11 cellular contexts compared by ENCODE assay signal in the genomic region with DNA sequence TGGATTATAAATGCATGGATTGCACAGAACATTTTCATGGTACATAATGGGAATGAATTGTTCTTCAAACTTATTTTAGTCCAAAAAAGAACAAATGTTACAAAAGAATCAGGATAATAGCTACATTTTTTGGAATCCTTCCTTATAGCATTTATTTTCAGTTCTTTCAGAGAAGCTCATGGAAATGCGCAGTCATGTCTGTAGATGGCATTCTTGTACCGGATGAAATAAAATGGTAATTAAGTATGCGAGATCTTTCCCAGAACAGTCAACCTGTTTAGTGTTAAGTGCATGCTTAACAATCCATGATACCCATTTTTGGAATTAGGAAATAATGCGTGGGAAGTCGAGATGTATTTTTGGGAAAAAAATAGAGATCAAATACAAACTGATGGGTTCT. TPM values are rescaled to one million over a fixed set of nuclear protein-coding genes. Genes with fewer than 3 reads are reported as not detected.
A peak's percentile ranks its signal among the peaks of the same experiment; 100 is the strongest.
DNase-seq lines count a peak whose midpoint lies in the region; ATAC-seq and TF ChIP-seq lines count a peak whose summit lies in the region.
"Had no signal": no experiment of that assay in that cellular context is flagged by ENCODE, and none has a peak within 500 bp of the region (broad histone marks: within the 10 kb centered on the region; RNA-seq: fewer than 3 reads in every experiment).

No MANE protein-coding gene starts in this region.

- H3K9me3 ChIP-seq in adrenal gland (replicated peaks in 1 of 3) = no peaks in the 10 kb centered on the region
- H3K9me3 ChIP-seq: colonic mucosa had no signal

- peaks cover 28% of the 10 kb centered on the region for H3K27me3 ChIP-seq in foreskin keratinocyte
- peaks cover 7% of the 10 kb centered on the region for H3K27me3 ChIP-seq in adrenal gland
- H3K27me3 ChIP-seq: colonic mucosa had no signal

- H3K4me3 ChIP-seq in AG04449 (ENCODE audit: low read depth, low read length) (no peak overlapping the region), adrenal gland (no peak overlapping the region)
- H3K4me3 ChIP-seq: colonic mucosa had no signal

- DNase-seq in AG04449 (ENCODE audit: low read depth, low spot score) = no peak
- peak; percentile 62 for DNase-seq in SK-MEL-5 (ENCODE audit: low read depth, low spot score)
- DNase-seq in foreskin keratinocyte = peak in 1 of 2 donors; percentile 17
- DNase-seq in cerebellum (ENCODE audit: low spot score) = no peak
- DNase-seq in HT-29 (ENCODE audit: low spot score) = no peak
- DNase-seq in adrenal gland = no peak
- DNase-seq: colonic mucosa; nephron progenitor cell; stimulated activated naive CD4-positive, alpha-beta T cell had no signal

- H3K4me1 ChIP-seq in foreskin keratinocyte = no peaks in the 10 kb centered on the region
- no peaks in the 10 kb centered on the region for H3K4me1 ChIP-seq in adrenal gland (replicated peaks in 1 of 2)
- H3K4me1 ChIP-seq: colonic mucosa had no signal

- intact Hi-C loops in adrenal gland (cut with DNase I) = loop anchor here in 1 of 2 donors (10.0 kb wide), 1 partner anchor 293 kb away; no protein-coding TSS in a partner anchor

- H3K27ac ChIP-seq in foreskin keratinocyte = no peak overlapping the region
- H3K27ac ChIP-seq in adrenal gland = no peak overlapping the region
- H3K27ac ChIP-seq: colonic mucosa had no signal

- in situ Hi-C loops in SK-MEL-5 (cut with HindIII; ENCODE audit: low pct_unique_long_range_greater_than_20kb, low sequenced_read_pairs) = no loop called here

- CTCF ChIA-PET in AG04449 (lab: Yijun Ruan, JAX) = interaction anchor here (0.7 to 7.6 kb wide), 21 partner anchors 11 to 352 kb away, joined by 3 to 82 read pairs (median 3); partner anchors contain the start of gene AQR

- WGBS in adrenal gland, 4 donors = 37 to 46% (median 40%) methylated on average over 5 of the region's 5 CpGs

- POLR2A ChIA-PET in AG04449 (lab: Yijun Ruan, JAX) = no interaction called here

- no peaks in the 10 kb centered on the region for H3K36me3 ChIP-seq in adrenal gland (replicated peaks in 1 of 2)
- H3K36me3 ChIP-seq: colonic mucosa had no signal

- TF ChIP-seq CTCF in AG04449 (IDR thresholded peaks at IDR 0.05; ENCODE audit: insufficient read depth, low read length, missing control alignments) (peak; percentile 28), GM12873 (IDR thresholded peaks at IDR 0.05; ENCODE audit: insufficient read depth, low read depth, low read length, missing control alignments) (peak; percentile 41), foreskin keratinocyte (conservative IDR thresholded peaks at IDR 0.05) (peak; percentile 73), adrenal gland (IDR thresholded peaks at IDR 0.05) (peak in 3 of 6 experiments; percentile 16 to 29 (median 24))

- no peak for TF ChIP-seq POLR2A in adrenal gland (IDR thresholded peaks at IDR 0.05)

- ATAC-seq in foreskin keratinocyte (no peak), GM21528 (IDR thresholded peaks at IDR 0.05; ENCODE audit: low FRiP score, unreplicated experiment) (no peak)

RNA-seq across cellular contexts. Expression of gene GOLGA8B, which starts 38.2 kb away (rescaled TPM):
- total RNA-seq in SK-MEL-5 (2014; rRNA removed; shearing (Covaris generic)) = 21.1 and 22.8 TPM in 2 replicates
- 11.5 and 17.2 TPM in 2 replicates for polyA plus RNA-seq in SK-MEL-5 (2015; cell fraction: cytosol; rRNA removed)
- polyA plus RNA-seq in SK-MEL-5 (2015; cell fraction: nucleus; rRNA removed) = 662 and 692 TPM in 2 replicates
- total RNA-seq in foreskin keratinocyte (26.5 and 36.5 TPM in 2 replicates), cerebellum (106 TPM), adrenal gland (100 to 1,000 TPM in 1 of 8 donors, 10 to 100 TPM in 7; 11.4 to 133 (median 61.1) TPM)
- polyA plus RNA-seq in foreskin keratinocyte (6.1 and 7.1 TPM in 2 replicates), adrenal gland (100 to 1,000 TPM in 2 of 3 donors, 10 to 100 TPM in 1; 22.8 to 250 (median 183) TPM)
- total RNA-seq in HT-29 (2014; rRNA removed; shearing (Covaris generic)) = 9.8 and 18.1 TPM in 2 replicates
